In genomic region chr5:134099939-134100282, GRCh38 we compare ENCODE assay signal across 12 cellular contexts. TPM values are rescaled to one million over a fixed set of nuclear protein-coding genes. Genes with fewer than 3 reads are reported as not detected.
A peak's percentile ranks its signal among the peaks of the same experiment; 100 is the strongest.
DNase-seq lines count a peak whose midpoint lies in the region; ATAC-seq and TF ChIP-seq lines count a peak whose summit lies in the region.
"Had no signal": no experiment of that assay in that cellular context is flagged by ENCODE, and none has a peak within 500 bp of the region (broad histone marks: within the 10 kb centered on the region; RNA-seq: fewer than 3 reads in every experiment).

No MANE protein-coding gene starts in this region.

- H3K9me3 ChIP-seq in Peyer's patch (no peaks in the 10 kb centered on the region), endodermal cell (ENCODE audit: control insufficient read depth, low read length) (no peaks in the 10 kb centered on the region)
- H3K9me3 ChIP-seq: upper lobe of right lung had no signal

- ATAC-seq in activated T-cell treated with anti-CD3 and anti-CD28 coated beads, Interleukin-2, amount 50 U/mL, for 4 hours, result no peak
- no peak for ATAC-seq in stimulated activated naive CD8-positive, alpha-beta T cell treated with anti-CD3 and anti-CD28 coated beads, Interleukin-15, amount 100 ng/mL, for 72 hours
- ATAC-seq in GM21423 (IDR thresholded peaks at IDR 0.05; ENCODE audit: unreplicated experiment), result no peak
- ATAC-seq: upper lobe of right lung had no signal

- no peak for DNase-seq in activated T-cell treated with anti-CD3 and anti-CD28 coated beads, Interleukin-2, amount 50 U/mL, for 4 hours
- DNase-seq in activated T-cell treated with anti-CD3 and anti-CD28 coated beads, Interleukin-2, amount 50 U/mL, for 1 hour, result no peak
- DNase-seq in Peyer's patch (no peak), endodermal cell (peak; percentile 82), foreskin melanocyte (no peak), germinal center (ENCODE audit: low spot score) (no peak)
- no peak for DNase-seq in stimulated activated naive CD8-positive, alpha-beta T cell treated with anti-CD3 and anti-CD28 coated beads, Interleukin-15, amount 100 ng/mL, for 72 hours
- DNase-seq: NCI-H1105 treated with DMSO at 0.1 percent for 48 hours, NCI-H524, upper lobe of right lung had no signal

- TF ChIP-seq POLR2A in Peyer's patch (IDR thresholded peaks at IDR 0.05), result no peak

- peak overlapping the region; percentile 5 for H3K27ac Mint-ChIP-seq in endodermal cell
- peak overlapping the region; percentile 83 to 89 for H3K27ac Mint-ChIP-seq in stimulated activated naive CD8-positive, alpha-beta T cell treated with anti-CD3 and anti-CD28 coated beads, Interleukin-15, amount 100 ng/mL, for 72 hours

- H3K4me1 Mint-ChIP-seq in activated T-cell treated with anti-CD3 and anti-CD28 coated beads, Interleukin-2, amount 50 U/mL, for 4 hours (ENCODE audit: low read depth), result peaks cover 81% of the 10 kb centered on the region
- H3K4me1 Mint-ChIP-seq in endodermal cell, result peaks cover 45% of the 10 kb centered on the region
- peaks cover 98% of the 10 kb centered on the region for H3K4me1 Mint-ChIP-seq in stimulated activated naive CD8-positive, alpha-beta T cell treated with anti-CD3 and anti-CD28 coated beads, Interleukin-15, amount 100 ng/mL, for 72 hours

- 73 to 75% methylated on average over 2 of the region's 2 CpGs for WGBS in endodermal cell (ENCODE audit: insufficient coverage in 1 of 2, insufficient read length in 1 of 2), 2 experiments

- H3K27me3 ChIP-seq in Peyer's patch, result no peaks in the 10 kb centered on the region
- H3K27me3 ChIP-seq in endodermal cell (ENCODE audit: control insufficient read depth, insufficient read depth, low read length, poor library complexity, severe bottlenecking), result no peaks in the 10 kb centered on the region
- H3K27me3 ChIP-seq: upper lobe of right lung had no signal

- H3K4me3 ChIP-seq in Peyer's patch (no peak overlapping the region), endodermal cell (ENCODE audit: low read length) (no peak overlapping the region)
- H3K4me3 ChIP-seq: SK-N-MC, upper lobe of right lung had no signal

- H3K4me1 ChIP-seq in Peyer's patch, result peaks cover 0 to 42% (median 30%) of the 10 kb centered on the region in 4 donors
- H3K4me1 ChIP-seq in endodermal cell (ENCODE audit: control insufficient read depth, insufficient read depth, low read length), result peaks cover 28% of the 10 kb centered on the region
- H3K4me1 ChIP-seq: upper lobe of right lung had no signal

- no peaks in the 10 kb centered on the region for H3K9me3 Mint-ChIP-seq in activated T-cell treated with anti-CD3 and anti-CD28 coated beads, Interleukin-2, amount 50 U/mL, for 4 hours
- H3K9me3 Mint-ChIP-seq in endodermal cell, result no peaks in the 10 kb centered on the region
- no peaks in the 10 kb centered on the region for H3K9me3 Mint-ChIP-seq in stimulated activated naive CD8-positive, alpha-beta T cell treated with anti-CD3 and anti-CD28 coated beads, Interleukin-15, amount 100 ng/mL, for 72 hours

- peak overlapping the region; percentile 42 for H3K4me3 Mint-ChIP-seq in activated T-cell treated with anti-CD3 and anti-CD28 coated beads, Interleukin-2, amount 50 U/mL, for 4 hours
- H3K4me3 Mint-ChIP-seq in endodermal cell, result peak overlapping the region; percentile 7
- H3K4me3 Mint-ChIP-seq in stimulated activated naive CD8-positive, alpha-beta T cell treated with anti-CD3 and anti-CD28 coated beads, Interleukin-15, amount 100 ng/mL, for 72 hours, result peak overlapping the region; percentile 18 to 74

- no peaks in the 10 kb centered on the region for H3K36me3 Mint-ChIP-seq in activated T-cell treated with anti-CD3 and anti-CD28 coated beads, Interleukin-2, amount 50 U/mL, for 4 hours (ENCODE audit: insufficient read depth)
- no peaks in the 10 kb centered on the region for H3K36me3 Mint-ChIP-seq in endodermal cell (ENCODE audit: low read depth)

- no peak overlapping the region for H3K9ac ChIP-seq in endodermal cell (ENCODE audit: extremely low read depth, low read length, poor library complexity, severe bottlenecking)

- no peak for TF ChIP-seq CTCF in Peyer's patch (IDR thresholded peaks at IDR 0.05)
- no peak for TF ChIP-seq CTCF in endodermal cell (conservative IDR thresholded peaks at IDR 0.05)

- no peaks in the 10 kb centered on the region for H3K36me3 ChIP-seq in Peyer's patch
- no peaks in the 10 kb centered on the region for H3K36me3 ChIP-seq in endodermal cell (ENCODE audit: control insufficient read depth, insufficient read depth, low read length)
- H3K36me3 ChIP-seq: upper lobe of right lung had no signal

- H3K27ac ChIP-seq in Peyer's patch, result peak overlapping the region; percentile 59 to 84 (median 76)
- H3K27ac ChIP-seq in endodermal cell (ENCODE audit: low read depth, low read length), result no peak overlapping the region
- H3K27ac ChIP-seq: SK-N-MC, upper lobe of right lung had no signal

- H3K27me3 Mint-ChIP-seq in activated T-cell treated with anti-CD3 and anti-CD28 coated beads, Interleukin-2, amount 50 U/mL, for 4 hours (ENCODE audit: low read depth), result no peaks in the 10 kb centered on the region
- H3K27me3 Mint-ChIP-seq in endodermal cell (ENCODE audit: insufficient read depth), result peaks cover 9% of the 10 kb centered on the region
- no peaks in the 10 kb centered on the region for H3K27me3 Mint-ChIP-seq in stimulated activated naive CD8-positive, alpha-beta T cell treated with anti-CD3 and anti-CD28 coated beads, Interleukin-15, amount 100 ng/mL, for 72 hours

RNA-seq across cellular contexts. Expression of gene TCF7, which starts 14.6 kb away (rescaled TPM):
- total RNA-seq in activated T-cell treated with anti-CD3 and anti-CD28 coated beads, Interleukin-2, amount 50 U/mL, for 4 hours, result 10 to 100 TPM; 34.4 to 49.7 (median 37.3) TPM
- total RNA-seq in Peyer's patch (10 to 100 TPM; 11.8 to 32.2 (median 22.0) TPM), endodermal cell (10 to 100 TPM; 14.9 to 19.4 TPM)
- 9.0 TPM for polyA plus RNA-seq in endodermal cell (2013, experiment 1 of 2)
- 8.9 TPM for polyA plus RNA-seq in endodermal cell (2013, experiment 2 of 2)
